ENCODE assay signal across 2 cellular contexts in the genomic region with DNA sequence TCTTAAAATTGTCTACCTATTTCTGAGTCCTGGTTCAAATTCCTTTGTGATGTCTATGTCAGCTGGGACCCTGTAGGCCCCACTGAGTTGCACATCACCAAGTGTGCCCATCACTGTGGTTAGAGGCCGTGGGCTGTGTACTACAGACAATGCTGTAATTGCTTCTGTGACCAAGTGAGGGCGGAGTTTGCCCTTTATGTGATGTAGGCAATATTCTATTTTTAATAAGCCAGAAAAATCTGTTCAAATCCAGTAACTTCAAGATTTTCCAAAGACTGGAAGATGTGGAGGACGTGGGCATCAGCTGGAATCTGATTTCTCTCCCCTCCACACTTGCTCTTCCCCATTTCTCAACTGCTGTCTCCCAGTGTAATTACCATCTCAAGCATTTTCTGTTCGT.
TF ChIP-seq lines count a peak whose summit lies in the region.

No MANE protein-coding gene starts in this region.

TF ChIP-seq in HepG2, 621 proteins besides CTCF, POLR2A, EP300 and RAD21 (continued from another document):
- TF ChIP-seq MYNN (CRISPR knock-in tag; IDR thresholded peaks at IDR 0.05; ENCODE audit: low read depth), result no peak
- no peak for TF ChIP-seq NFE2L1 (CRISPR knock-in tag; IDR thresholded peaks at IDR 0.05; ENCODE audit: borderline replicate concordance)
- TF ChIP-seq ZFP62 (CRISPR knock-in tag; IDR thresholded peaks at IDR 0.05), result no peak
- no peak for TF ChIP-seq ZNF607 (CRISPR knock-in tag; IDR thresholded peaks at IDR 0.05; ENCODE audit: borderline replicate concordance)
- no peak for TF ChIP-seq CENPT (CRISPR knock-in tag; IDR thresholded peaks at IDR 0.05; ENCODE audit: low read depth)
- no peak for TF ChIP-seq ZFP1 (CRISPR knock-in tag; IDR thresholded peaks at IDR 0.05)
- TF ChIP-seq KLF15 (CRISPR knock-in tag; IDR thresholded peaks at IDR 0.05; ENCODE audit: borderline replicate concordance), result no peak
- TF ChIP-seq ELF3 (CRISPR knock-in tag; IDR thresholded peaks at IDR 0.05), result no peak
- TF ChIP-seq ZNF790 (CRISPR knock-in tag; IDR thresholded peaks at IDR 0.05; ENCODE audit: borderline replicate concordance), result no peak
- TF ChIP-seq PLRG1 (conservative IDR thresholded peaks at IDR 0.05), result no peak
- no peak for TF ChIP-seq PAX8 (CRISPR knock-in tag; IDR thresholded peaks at IDR 0.05; ENCODE audit: borderline replicate concordance)
- TF ChIP-seq EED (CRISPR knock-in tag; IDR thresholded peaks at IDR 0.05), result no peak
- TF ChIP-seq, protein P1, sequence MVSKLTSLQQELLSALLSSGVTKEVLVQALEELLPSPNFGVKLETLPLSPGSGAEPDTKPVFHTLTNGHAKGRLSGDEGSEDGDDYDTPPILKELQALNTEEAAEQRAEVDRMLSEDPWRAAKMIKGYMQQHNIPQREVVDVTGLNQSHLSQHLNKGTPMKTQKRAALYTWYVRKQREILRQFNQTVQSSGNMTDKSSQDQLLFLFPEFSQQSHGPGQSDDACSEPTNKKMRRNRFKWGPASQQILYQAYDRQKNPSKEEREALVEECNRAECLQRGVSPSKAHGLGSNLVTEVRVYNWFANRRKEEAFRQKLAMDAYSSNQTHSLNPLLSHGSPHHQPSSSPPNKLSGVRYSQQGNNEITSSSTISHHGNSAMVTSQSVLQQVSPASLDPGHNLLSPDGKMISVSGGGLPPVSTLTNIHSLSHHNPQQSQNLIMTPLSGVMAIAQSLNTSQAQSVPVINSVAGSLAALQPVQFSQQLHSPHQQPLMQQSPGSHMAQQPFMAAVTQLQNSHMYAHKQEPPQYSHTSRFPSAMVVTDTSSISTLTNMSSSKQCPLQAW (CRISPR knock-in tag; IDR thresholded peaks at IDR 0.05), result no peak
- no peak for TF ChIP-seq CREB1 (IDR thresholded peaks at IDR 0.05)
- no peak for TF ChIP-seq CREB1 (CRISPR knock-in tag; IDR thresholded peaks at IDR 0.05)

TF ChIP-seq in WTC11, 78 proteins besides CTCF, POLR2A, EP300 and RAD21 (continued from another document):
- TF ChIP-seq, protein P2, sequence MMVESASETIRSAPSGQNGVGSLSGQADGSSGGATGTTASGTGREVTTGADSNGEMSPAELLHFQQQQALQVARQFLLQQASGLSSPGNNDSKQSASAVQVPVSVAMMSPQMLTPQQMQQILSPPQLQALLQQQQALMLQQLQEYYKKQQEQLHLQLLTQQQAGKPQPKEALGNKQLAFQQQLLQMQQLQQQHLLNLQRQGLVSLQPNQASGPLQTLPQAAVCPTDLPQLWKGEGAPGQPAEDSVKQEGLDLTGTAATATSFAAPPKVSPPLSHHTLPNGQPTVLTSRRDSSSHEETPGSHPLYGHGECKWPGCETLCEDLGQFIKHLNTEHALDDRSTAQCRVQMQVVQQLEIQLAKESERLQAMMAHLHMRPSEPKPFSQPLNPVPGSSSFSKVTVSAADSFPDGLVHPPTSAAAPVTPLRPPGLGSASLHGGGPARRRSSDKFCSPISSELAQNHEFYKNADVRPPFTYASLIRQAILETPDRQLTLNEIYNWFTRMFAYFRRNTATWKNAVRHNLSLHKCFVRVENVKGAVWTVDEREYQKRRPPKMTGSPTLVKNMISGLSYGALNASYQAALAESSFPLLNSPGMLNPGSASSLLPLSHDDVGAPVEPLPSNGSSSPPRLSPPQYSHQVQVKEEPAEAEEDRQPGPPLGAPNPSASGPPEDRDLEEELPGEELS (CRISPR knock-in tag; IDR thresholded peaks at IDR 0.05), result no peak
- TF ChIP-seq TEAD4 (CRISPR knock-in tag; IDR thresholded peaks at IDR 0.05), result no peak
- no peak for TF ChIP-seq ELF4 (CRISPR knock-in tag; IDR thresholded peaks at IDR 0.05; ENCODE audit: low read depth)
- TF ChIP-seq, protein P3, sequence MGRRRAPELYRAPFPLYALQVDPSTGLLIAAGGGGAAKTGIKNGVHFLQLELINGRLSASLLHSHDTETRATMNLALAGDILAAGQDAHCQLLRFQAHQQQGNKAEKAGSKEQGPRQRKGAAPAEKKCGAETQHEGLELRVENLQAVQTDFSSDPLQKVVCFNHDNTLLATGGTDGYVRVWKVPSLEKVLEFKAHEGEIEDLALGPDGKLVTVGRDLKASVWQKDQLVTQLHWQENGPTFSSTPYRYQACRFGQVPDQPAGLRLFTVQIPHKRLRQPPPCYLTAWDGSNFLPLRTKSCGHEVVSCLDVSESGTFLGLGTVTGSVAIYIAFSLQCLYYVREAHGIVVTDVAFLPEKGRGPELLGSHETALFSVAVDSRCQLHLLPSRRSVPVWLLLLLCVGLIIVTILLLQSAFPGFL (CRISPR knock-in tag; IDR thresholded peaks at IDR 0.05; ENCODE audit: borderline replicate concordance), result no peak
- TF ChIP-seq, protein P4, sequence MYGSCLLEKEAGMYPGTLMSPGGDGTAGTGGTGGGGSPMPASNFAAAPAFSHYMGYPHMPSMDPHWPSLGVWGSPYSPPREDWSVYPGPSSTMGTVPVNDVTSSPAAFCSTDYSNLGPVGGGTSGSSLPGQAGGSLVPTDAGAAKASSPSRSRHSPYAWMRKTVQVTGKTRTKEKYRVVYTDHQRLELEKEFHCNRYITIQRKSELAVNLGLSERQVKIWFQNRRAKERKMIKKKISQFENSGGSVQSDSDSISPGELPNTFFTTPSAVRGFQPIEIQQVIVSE (CRISPR knock-in tag; IDR thresholded peaks at IDR 0.05; ENCODE audit: borderline replicate concordance), result no peak
- TF ChIP-seq, protein P5, sequence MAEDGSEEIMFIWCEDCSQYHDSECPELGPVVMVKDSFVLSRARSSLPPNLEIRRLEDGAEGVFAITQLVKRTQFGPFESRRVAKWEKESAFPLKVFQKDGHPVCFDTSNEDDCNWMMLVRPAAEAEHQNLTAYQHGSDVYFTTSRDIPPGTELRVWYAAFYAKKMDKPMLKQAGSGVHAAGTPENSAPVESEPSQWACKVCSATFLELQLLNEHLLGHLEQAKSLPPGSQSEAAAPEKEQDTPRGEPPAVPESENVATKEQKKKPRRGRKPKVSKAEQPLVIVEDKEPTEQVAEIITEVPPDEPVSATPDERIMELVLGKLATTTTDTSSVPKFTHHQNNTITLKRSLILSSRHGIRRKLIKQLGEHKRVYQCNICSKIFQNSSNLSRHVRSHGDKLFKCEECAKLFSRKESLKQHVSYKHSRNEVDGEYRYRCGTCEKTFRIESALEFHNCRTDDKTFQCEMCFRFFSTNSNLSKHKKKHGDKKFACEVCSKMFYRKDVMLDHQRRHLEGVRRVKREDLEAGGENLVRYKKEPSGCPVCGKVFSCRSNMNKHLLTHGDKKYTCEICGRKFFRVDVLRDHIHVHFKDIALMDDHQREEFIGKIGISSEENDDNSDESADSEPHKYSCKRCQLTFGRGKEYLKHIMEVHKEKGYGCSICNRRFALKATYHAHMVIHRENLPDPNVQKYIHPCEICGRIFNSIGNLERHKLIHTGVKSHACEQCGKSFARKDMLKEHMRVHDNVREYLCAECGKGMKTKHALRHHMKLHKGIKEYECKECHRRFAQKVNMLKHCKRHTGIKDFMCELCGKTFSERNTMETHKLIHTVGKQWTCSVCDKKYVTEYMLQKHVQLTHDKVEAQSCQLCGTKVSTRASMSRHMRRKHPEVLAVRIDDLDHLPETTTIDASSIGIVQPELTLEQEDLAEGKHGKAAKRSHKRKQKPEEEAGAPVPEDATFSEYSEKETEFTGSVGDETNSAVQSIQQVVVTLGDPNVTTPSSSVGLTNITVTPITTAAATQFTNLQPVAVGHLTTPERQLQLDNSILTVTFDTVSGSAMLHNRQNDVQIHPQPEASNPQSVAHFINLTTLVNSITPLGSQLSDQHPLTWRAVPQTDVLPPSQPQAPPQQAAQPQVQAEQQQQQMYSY (CRISPR knock-in tag; IDR thresholded peaks at IDR 0.05), result no peak
- TF ChIP-seq, protein P6, sequence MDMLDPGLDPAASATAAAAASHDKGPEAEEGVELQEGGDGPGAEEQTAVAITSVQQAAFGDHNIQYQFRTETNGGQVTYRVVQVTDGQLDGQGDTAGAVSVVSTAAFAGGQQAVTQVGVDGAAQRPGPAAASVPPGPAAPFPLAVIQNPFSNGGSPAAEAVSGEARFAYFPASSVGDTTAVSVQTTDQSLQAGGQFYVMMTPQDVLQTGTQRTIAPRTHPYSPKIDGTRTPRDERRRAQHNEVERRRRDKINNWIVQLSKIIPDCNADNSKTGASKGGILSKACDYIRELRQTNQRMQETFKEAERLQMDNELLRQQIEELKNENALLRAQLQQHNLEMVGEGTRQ (CRISPR knock-in tag; IDR thresholded peaks at IDR 0.05), result no peak
- TF ChIP-seq, protein P7, sequence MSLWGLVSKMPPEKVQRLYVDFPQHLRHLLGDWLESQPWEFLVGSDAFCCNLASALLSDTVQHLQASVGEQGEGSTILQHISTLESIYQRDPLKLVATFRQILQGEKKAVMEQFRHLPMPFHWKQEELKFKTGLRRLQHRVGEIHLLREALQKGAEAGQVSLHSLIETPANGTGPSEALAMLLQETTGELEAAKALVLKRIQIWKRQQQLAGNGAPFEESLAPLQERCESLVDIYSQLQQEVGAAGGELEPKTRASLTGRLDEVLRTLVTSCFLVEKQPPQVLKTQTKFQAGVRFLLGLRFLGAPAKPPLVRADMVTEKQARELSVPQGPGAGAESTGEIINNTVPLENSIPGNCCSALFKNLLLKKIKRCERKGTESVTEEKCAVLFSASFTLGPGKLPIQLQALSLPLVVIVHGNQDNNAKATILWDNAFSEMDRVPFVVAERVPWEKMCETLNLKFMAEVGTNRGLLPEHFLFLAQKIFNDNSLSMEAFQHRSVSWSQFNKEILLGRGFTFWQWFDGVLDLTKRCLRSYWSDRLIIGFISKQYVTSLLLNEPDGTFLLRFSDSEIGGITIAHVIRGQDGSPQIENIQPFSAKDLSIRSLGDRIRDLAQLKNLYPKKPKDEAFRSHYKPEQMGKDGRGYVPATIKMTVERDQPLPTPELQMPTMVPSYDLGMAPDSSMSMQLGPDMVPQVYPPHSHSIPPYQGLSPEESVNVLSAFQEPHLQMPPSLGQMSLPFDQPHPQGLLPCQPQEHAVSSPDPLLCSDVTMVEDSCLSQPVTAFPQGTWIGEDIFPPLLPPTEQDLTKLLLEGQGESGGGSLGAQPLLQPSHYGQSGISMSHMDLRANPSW (CRISPR knock-in tag; conservative IDR thresholded peaks at IDR 0.05; ENCODE audit: low read depth), result no peak
- no peak for TF ChIP-seq CREB1 (CRISPR knock-in tag; IDR thresholded peaks at IDR 0.05)
- TF ChIP-seq, protein P8, sequence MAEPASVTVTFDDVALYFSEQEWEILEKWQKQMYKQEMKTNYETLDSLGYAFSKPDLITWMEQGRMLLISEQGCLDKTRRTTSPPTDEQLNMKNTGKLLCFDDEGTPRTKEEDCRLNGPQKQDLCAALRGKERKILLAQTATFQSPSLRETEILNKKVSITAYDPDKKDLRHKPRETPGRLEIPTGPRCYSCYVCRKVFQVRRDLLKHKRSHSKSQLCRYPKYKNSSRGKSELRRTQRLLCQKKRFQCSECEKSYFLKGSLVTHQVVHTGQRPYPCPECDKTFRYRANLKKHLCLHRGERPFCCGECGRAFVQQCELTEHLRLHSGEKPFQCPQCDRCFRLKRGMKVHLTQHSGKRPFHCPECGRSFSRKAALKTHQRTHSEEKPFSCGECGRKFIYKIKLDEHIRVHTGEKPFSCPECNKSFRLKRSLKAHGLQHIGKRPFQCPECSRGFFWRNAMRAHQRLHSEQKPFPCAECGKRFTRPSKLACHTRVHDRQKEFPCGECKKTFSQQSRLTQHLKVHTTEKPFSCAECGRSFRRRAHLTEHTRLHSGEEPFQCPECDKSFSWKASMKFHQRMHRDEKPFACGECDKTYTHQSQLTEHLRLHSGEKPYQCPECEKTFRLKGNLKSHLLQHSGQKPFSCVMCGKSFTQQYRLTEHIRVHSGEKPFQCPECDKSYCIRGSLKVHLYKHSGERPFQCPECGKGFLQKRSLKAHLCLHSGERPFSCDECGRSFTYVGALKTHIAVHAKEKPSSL (CRISPR knock-in tag; conservative IDR thresholded peaks at IDR 0.05), result no peak
